In the genomic region with DNA sequence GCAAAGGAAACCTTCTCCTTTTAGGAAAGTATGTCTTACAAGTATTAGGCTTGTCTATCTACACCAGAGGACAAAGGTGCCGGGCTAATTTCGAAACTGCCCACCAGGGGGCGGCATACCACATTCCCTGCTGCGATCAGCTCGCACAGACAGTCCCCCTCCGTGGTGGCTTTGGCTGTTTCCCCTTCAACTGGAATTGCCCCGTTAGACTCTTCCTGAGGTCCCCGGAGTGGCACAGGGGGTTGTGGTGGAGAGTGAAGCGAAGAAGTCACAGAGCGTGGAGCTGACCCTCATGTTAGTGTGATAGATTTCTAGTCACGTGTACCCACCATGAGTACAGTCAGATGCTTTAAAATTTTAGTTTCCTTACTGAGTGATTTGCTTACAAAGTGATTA, we compare ENCODE assay signal across 8 cellular contexts.
A peak's percentile ranks its signal among the peaks of the same experiment; 100 is the strongest.
DNase-seq lines count a peak whose midpoint lies in the region; TF ChIP-seq lines count a peak whose summit lies in the region.

No MANE protein-coding gene starts in this region.

- peak; percentile 55 for TF ChIP-seq CTCF in GM20000 (IDR thresholded peaks at IDR 0.05; ENCODE audit: extremely low read depth, missing control alignments)

- DNase-seq in COLO829 (ENCODE audit: low spot score) (peak; percentile 80), GM20000 (ENCODE audit: low spot score) (peak; percentile 60), HS-5 (ENCODE audit: low read depth) (peak; percentile 52), NOMO-1 (lab: John Stamatoyannopoulos, UW; ENCODE audit: unreplicated experiment in 2 of 2) (peak; percentile 65 to 71), epidermal melanocyte (ENCODE audit: insufficient read length, low spot score) (peak; percentile 86), middle frontal gyrus (ENCODE audit: extremely low spot score, low spot score) (peak; percentile 50)
- peak; percentile 82 for DNase-seq in activated CD8-positive, alpha-beta memory T cell treated with anti-CD3 and anti-CD28 coated beads, Interleukin-2, amount 50 U/mL, for 24 hours (ENCODE audit: extremely low read depth)
- DNase-seq in stimulated activated CD8-positive, alpha-beta memory T cell treated with anti-CD3 and anti-CD28 coated beads, Interleukin-2, amount 100 ng/mL, for 48 hours (ENCODE audit: low read depth in 2 of 2): peak; percentile 78 to 88

Comparison
In these comparisons a context has a peak if more than half of its experiments do, and no peak if none do; other contexts are left out.
1. Peak in every context shown above with its lines: DNase-seq.